ENCODE assay signal across 15 cellular contexts in genomic region chr16:22317625-22318024, GRCh38. TPM values are rescaled to one million over a fixed set of nuclear protein-coding genes. Genes with fewer than 3 reads are reported as not detected.
A peak's percentile ranks its signal among the peaks of the same experiment; 100 is the strongest.
DNase-seq lines count a peak whose midpoint lies in the region; ATAC-seq and TF ChIP-seq lines count a peak whose summit lies in the region.
"Had no signal": no experiment of that assay in that cellular context is flagged by ENCODE, and none has a peak within 500 bp of the region (broad histone marks: within the 10 kb centered on the region; RNA-seq: fewer than 3 reads in every experiment).

No MANE protein-coding gene starts in this region.

- DNase-seq in activated T-cell treated with anti-CD3 and anti-CD28 coated beads, Interleukin-2, amount 50 U/mL, for 72 hours: no peak
- no peak for DNase-seq in activated T-cell treated with anti-CD3 and anti-CD28 coated beads for 4 hours
- no peak for DNase-seq in T-helper 17 cell
- DNase-seq in islet precursor cell: peak; percentile 26
- DNase-seq in gastrocnemius medialis: peak in 1 of 2 donors; percentile 61
- DNase-seq in type B pancreatic cell (ENCODE audit: extremely low spot score, unreplicated experiment): no peak
- DNase-seq: AML-193, EL, NCI-H1092 treated with DMSO at 0.1 percent for 48 hours, NCI-H2081 treated with DMSO at 0.1 percent for 48 hours, NCI-H2227 treated with DMSO at 0.1 percent for 48 hours, NCI-H524 treated with DMSO at 0.1 percent for 48 hours had no signal

- no peak for TF ChIP-seq POLR2A in gastrocnemius medialis (IDR thresholded peaks at IDR 0.05)

- no peaks in the 10 kb centered on the region for H3K4me1 Mint-ChIP-seq in activated T-cell treated with anti-CD3 and anti-CD28 coated beads, Interleukin-2, amount 50 U/mL, for 72 hours (ENCODE audit: low read depth)
- H3K4me1 Mint-ChIP-seq in T-helper 17 cell (peaks cover 14% of the 10 kb centered on the region), type B pancreatic cell (ENCODE audit: unreplicated experiment) (no peaks in the 10 kb centered on the region)

- H3K9me3 ChIP-seq in T-helper 17 cell (ENCODE audit: control insufficient read depth, low read length, poor library complexity, severe bottlenecking) (no peaks in the 10 kb centered on the region), gastrocnemius medialis (no peaks in the 10 kb centered on the region)

- in situ Hi-C loops in gastrocnemius medialis (cut with MboI; ENCODE audit: low sequenced_read_pairs in 4 of 4): no loop called here

- intact Hi-C loops in gastrocnemius medialis (cut with DNase I; ENCODE audit: low total_unique reads): loop anchor here (5.0 kb wide), 1 partner anchor 55 kb away; the partner anchor contains the start of gene CDR2

- no peaks in the 10 kb centered on the region for H3K27me3 Mint-ChIP-seq in activated T-cell treated with anti-CD3 and anti-CD28 coated beads, Interleukin-2, amount 50 U/mL, for 72 hours (ENCODE audit: low read depth)
- no peaks in the 10 kb centered on the region for H3K27me3 Mint-ChIP-seq in T-helper 17 cell
- no peaks in the 10 kb centered on the region for H3K27me3 Mint-ChIP-seq in type B pancreatic cell

- H3K36me3 Mint-ChIP-seq in activated T-cell treated with anti-CD3 and anti-CD28 coated beads, Interleukin-2, amount 50 U/mL, for 72 hours (ENCODE audit: insufficient read depth in 2 of 2): peaks cover 4 to 16% of the 10 kb centered on the region in 2 donors
- H3K36me3 Mint-ChIP-seq in T-helper 17 cell (ENCODE audit: low read depth) (peaks cover 5% of the 10 kb centered on the region), type B pancreatic cell (peaks cover 8% of the 10 kb centered on the region)

- H3K4me1 ChIP-seq in gastrocnemius medialis: peaks cover 6 to 20% of the 10 kb centered on the region in 2 donors

- H3K27ac ChIP-seq in gastrocnemius medialis: peak overlapping the region; percentile 3 to 77 (median 62)

- no peaks in the 10 kb centered on the region for H3K9me3 Mint-ChIP-seq in activated T-cell treated with anti-CD3 and anti-CD28 coated beads, Interleukin-2, amount 50 U/mL, for 72 hours
- H3K9me3 Mint-ChIP-seq in type B pancreatic cell: no peaks in the 10 kb centered on the region

- H3K4me3 ChIP-seq in gastrocnemius medialis: no peak overlapping the region

- no peak for TF ChIP-seq CTCF in gastrocnemius medialis (IDR thresholded peaks at IDR 0.05 in 4 of 5, conservative IDR thresholded peaks at IDR 0.05 in 1 of 5)
- no peak for TF ChIP-seq CTCF in type B pancreatic cell (conservative IDR thresholded peaks at IDR 0.05)

- H3K4me3 Mint-ChIP-seq in activated T-cell treated with anti-CD3 and anti-CD28 coated beads, Interleukin-2, amount 50 U/mL, for 72 hours: no peak overlapping the region
- H3K4me3 Mint-ChIP-seq in T-helper 17 cell (peak overlapping the region; percentile 56), type B pancreatic cell (no peak overlapping the region)

- H3K36me3 ChIP-seq in gastrocnemius medialis: peaks cover 0 to 73% of the 10 kb centered on the region in 2 donors

- no peaks in the 10 kb centered on the region for H3K27me3 ChIP-seq in gastrocnemius medialis

- ATAC-seq in activated T-cell treated with anti-CD3 and anti-CD28 coated beads, Interleukin-2, amount 50 U/mL, for 72 hours (replicated peaks in 1 of 2): no peak
- ATAC-seq in T-helper 17 cell (no peak), gastrocnemius medialis (peak; percentile 59 to 64), HG02884 (IDR thresholded peaks at IDR 0.05; ENCODE audit: unreplicated experiment) (no peak), GM21526 (IDR thresholded peaks at IDR 0.05; ENCODE audit: low FRiP score, unreplicated experiment) (no peak)
- ATAC-seq: Right ventricle myocardium inferior had no signal

- peak overlapping the region; percentile 4 for H3K27ac Mint-ChIP-seq in activated T-cell treated with anti-CD3 and anti-CD28 coated beads, Interleukin-2, amount 50 U/mL, for 72 hours
- H3K27ac Mint-ChIP-seq in T-helper 17 cell (peak overlapping the region; percentile 45), type B pancreatic cell (no peak overlapping the region)

RNA-seq across cellular contexts. Expression of gene POLR3E, which starts 20.4 kb away (rescaled TPM):
- 10 to 100 TPM; 57.5 to 59.5 TPM for total RNA-seq in activated T-cell treated with anti-CD3 and anti-CD28 coated beads, Interleukin-2, amount 50 U/mL, for 72 hours
- 100 to 1,000 TPM; 159 to 219 TPM for total RNA-seq in T-helper 17 cell
- total RNA-seq in gastrocnemius medialis: 100 to 1,000 TPM; 105 to 182 (median 116) TPM
- total RNA-seq in type B pancreatic cell (ENCODE audit: low replicate concordance): 52.9 and 56.6 TPM in 2 replicates

RNA-seq across cellular contexts. Expression of gene CDR2, which starts 56.8 kb away (rescaled TPM):
- 10 to 100 TPM; 50.0 to 57.2 TPM for total RNA-seq in activated T-cell treated with anti-CD3 and anti-CD28 coated beads, Interleukin-2, amount 50 U/mL, for 72 hours
- 10 to 100 TPM; 59.0 to 75.5 TPM for total RNA-seq in T-helper 17 cell
- 1 to 10 TPM; 4.1 to 7.6 (median 7.3) TPM for total RNA-seq in gastrocnemius medialis
- total RNA-seq in type B pancreatic cell (ENCODE audit: low replicate concordance): 17.9 and 18.9 TPM in 2 replicates

Comparison
In these comparisons a context has a peak if more than half of its experiments do, and no peak if none do; other contexts are left out.
1. ATAC-seq: peak in gastrocnemius medialis (2 of 2); none in activated T-cell treated with anti-CD3 and anti-CD28 coated beads, Interleukin-2, amount 50 U/mL, for 72 hours (0 of 2), T-helper 17 cell (single experiment), HG02884 (single experiment) and GM21526 (single experiment).